ENCODE assay signal across 1 cellular context in the genomic region with DNA sequence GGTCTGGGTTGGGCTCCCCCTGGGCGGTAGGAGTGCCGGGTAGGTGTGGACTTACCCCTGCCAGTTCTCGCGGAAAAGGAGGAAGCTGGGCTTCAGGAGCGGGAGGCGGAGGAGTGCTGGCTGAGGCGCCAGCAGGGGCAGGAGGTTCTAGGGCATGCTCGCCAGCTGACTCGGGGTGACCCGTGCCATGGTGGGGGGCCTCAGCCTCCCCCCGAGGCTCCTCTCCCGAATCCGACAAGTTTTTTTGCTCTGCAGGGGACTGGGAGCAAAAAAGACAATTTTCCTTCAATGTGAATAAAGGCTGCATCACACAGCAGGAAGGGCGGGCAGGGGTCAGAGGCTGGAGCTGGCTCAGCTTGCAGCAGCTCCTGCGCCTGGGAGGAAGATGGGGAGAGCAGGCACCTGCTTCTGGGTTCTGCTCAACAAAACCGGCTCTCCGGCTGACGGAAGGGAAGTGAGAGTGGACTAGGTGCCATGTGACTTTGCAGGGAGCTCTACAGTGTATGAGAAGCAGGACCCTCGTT.
TF ChIP-seq lines count a peak whose summit lies in the region.

No MANE protein-coding gene starts in this region.

TF ChIP-seq in H1, 55 proteins besides CTCF, POLR2A, EP300 and RAD21 (continued from another document):
- TF ChIP-seq CBX5 (IDR thresholded peaks at IDR 0.05; ENCODE audit: low read depth, low read length) (no peak), CTBP2 (IDR thresholded peaks at IDR 0.05; ENCODE audit: borderline replicate concordance, insufficient read depth, insufficient read length, low read length) (no peak), MAFK (IDR thresholded peaks at IDR 0.05; ENCODE audit: low read depth, low read length) (no peak), BACH1 (IDR thresholded peaks at IDR 0.05; ENCODE audit: low read length) (no peak), ASH2L (IDR thresholded peaks at IDR 0.05; ENCODE audit: low read length) (no peak), SP4 (IDR thresholded peaks at IDR 0.05; ENCODE audit: low read length) (no peak), CHD1 (IDR thresholded peaks at IDR 0.05; ENCODE audit: low read depth, low read length) (no peak), SIRT6 (IDR thresholded peaks at IDR 0.05; ENCODE audit: low read length) (no peak)
